8 cellular contexts compared by ENCODE assay signal in genomic region chr1:50332941-50333594, GRCh38.
A peak's percentile ranks its signal among the peaks of the same experiment; 100 is the strongest.
DNase-seq lines count a peak whose midpoint lies in the region; ATAC-seq, FAIRE-seq and TF ChIP-seq lines count a peak whose summit lies in the region.

No MANE protein-coding gene starts in this region.

- H3K27ac Mint-ChIP-seq in nephron progenitor cell, result no peak overlapping the region
- no peak overlapping the region for H3K27ac Mint-ChIP-seq in type B pancreatic cell

- H3K4me1 Mint-ChIP-seq in nephron progenitor cell, result no peaks in the 10 kb centered on the region
- H3K4me1 Mint-ChIP-seq in type B pancreatic cell (ENCODE audit: unreplicated experiment), result no peaks in the 10 kb centered on the region

- ATAC-seq in GM18907 (IDR thresholded peaks at IDR 0.05; ENCODE audit: unreplicated experiment) (peak; percentile 83), HG03095 (IDR thresholded peaks at IDR 0.05; ENCODE audit: unreplicated experiment) (peak; percentile 71)

- TF ChIP-seq CTCF in nephron progenitor cell (IDR thresholded peaks at IDR 0.05) (peak; percentile 54), type B pancreatic cell (conservative IDR thresholded peaks at IDR 0.05) (peak; percentile 83)

- H3K36me3 Mint-ChIP-seq in nephron progenitor cell (ENCODE audit: low read depth) (no peaks in the 10 kb centered on the region), type B pancreatic cell (no peaks in the 10 kb centered on the region)

- DNase-seq in AG20443 (ENCODE audit: low spot score) (peak; percentile 85), NCI-H69 (lab: John Stamatoyannopoulos, UW) (peak; percentile 87), frontal cortex (ENCODE audit: low spot score in 2 of 2) (peak; percentile 68 to 79), nephron progenitor cell (peak; percentile 84), type B pancreatic cell (ENCODE audit: extremely low spot score, unreplicated experiment) (peak; percentile 77)
- DNase-seq in activated T-helper 9 cell treated with anti-CD3 and anti-CD28 coated beads, Interleukin-2, amount 50 U/mL, for 16 hours (ENCODE audit: low read depth), result peak; percentile 24

- no peak for FAIRE-seq in frontal cortex (lab: Jason Lieb, UNC)

- H3K27me3 Mint-ChIP-seq in nephron progenitor cell (ENCODE audit: low read depth, poor library complexity) (peaks cover 62% of the 10 kb centered on the region), type B pancreatic cell (peaks cover 78% of the 10 kb centered on the region)

- H3K4me3 Mint-ChIP-seq in nephron progenitor cell, result peak overlapping the region; percentile 49
- H3K4me3 Mint-ChIP-seq in type B pancreatic cell, result peak overlapping the region; percentile 81

- no peaks in the 10 kb centered on the region for H3K9me3 Mint-ChIP-seq in nephron progenitor cell
- H3K9me3 Mint-ChIP-seq in type B pancreatic cell, result no peaks in the 10 kb centered on the region

Comparison
In these comparisons a context has a peak if more than half of its experiments do, and no peak if none do; other contexts are left out.
1. Peak in every context shown above with its lines: DNase-seq and ATAC-seq.
2. DNase-seq: peak in every context shown above with its lines; median percentile 87 in NCI-H69; 85 in AG20443; 84 in nephron progenitor cell; 77 in type B pancreatic cell; 74 in frontal cortex; 24 in activated T-helper 9 cell treated with anti-CD3 and anti-CD28 coated beads, Interleukin-2, amount 50 U/mL, for 16 hours.